ENCODE assay signal across 1 cellular context in genomic region chr5:121805931-121806330, GRCh38.
TF ChIP-seq lines count a peak whose summit lies in the region.

No MANE protein-coding gene starts in this region.

TF ChIP-seq in HepG2, 621 proteins besides CTCF, POLR2A, EP300 and RAD21:
- TF ChIP-seq RORA (CRISPR knock-in tag; IDR thresholded peaks at IDR 0.05) (no peak), MTA1 (CRISPR knock-in tag; IDR thresholded peaks at IDR 0.05; ENCODE audit: borderline replicate concordance) (no peak), KDM2A (CRISPR knock-in tag; IDR thresholded peaks at IDR 0.05; ENCODE audit: borderline replicate concordance, low read depth) (no peak), ZFP91 (CRISPR knock-in tag; IDR thresholded peaks at IDR 0.05; ENCODE audit: borderline replicate concordance) (no peak), LBX2 (CRISPR knock-in tag; IDR thresholded peaks at IDR 0.05; ENCODE audit: borderline replicate concordance) (no peak), ZNF225 (CRISPR knock-in tag; IDR thresholded peaks at IDR 0.05) (no peak), NFE2L2 (IDR thresholded peaks at IDR 0.05; ENCODE audit: low read length) (no peak), JUNB (CRISPR knock-in tag; IDR thresholded peaks at IDR 0.05; ENCODE audit: borderline replicate concordance) (no peak), POLR2AphosphoS5 (IDR thresholded peaks at IDR 0.05; ENCODE audit: low read depth, low read length) (no peak), PRDM10 (CRISPR knock-in tag; IDR thresholded peaks at IDR 0.05; ENCODE audit: low read depth) (no peak), HMGA1 (CRISPR knock-in tag; conservative IDR thresholded peaks at IDR 0.05) (no peak), ZFYVE20 (CRISPR knock-in tag; IDR thresholded peaks at IDR 0.05; ENCODE audit: borderline replicate concordance, low read depth) (no peak), TIGD3 (CRISPR knock-in tag; IDR thresholded peaks at IDR 0.05; ENCODE audit: borderline replicate concordance) (no peak), ZNF704 (CRISPR knock-in tag; IDR thresholded peaks at IDR 0.05; ENCODE audit: borderline replicate concordance) (no peak), ZBTB7A (CRISPR knock-in tag; IDR thresholded peaks at IDR 0.05) (no peak)
